ENCODE assay signal across 23 cellular contexts in the genomic region with DNA sequence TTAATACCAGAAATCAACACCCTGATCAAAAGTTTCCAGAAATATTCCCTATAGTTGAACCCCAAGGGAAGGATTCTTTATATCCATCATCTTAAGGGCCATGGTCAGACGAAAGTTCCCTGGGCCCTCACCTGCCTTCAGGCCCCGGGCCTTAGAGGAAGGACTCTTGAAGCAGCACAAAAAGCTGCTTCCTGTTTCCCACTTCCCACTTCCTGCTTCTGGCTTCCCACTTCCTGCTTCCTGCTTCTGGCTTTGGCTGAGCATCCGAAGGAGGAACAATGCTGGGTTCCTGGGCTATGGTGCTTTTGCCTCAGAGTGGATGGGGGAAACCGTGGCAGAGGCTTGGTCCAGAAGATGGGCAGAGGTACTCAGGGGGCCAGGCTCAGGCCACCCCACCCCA.
"Had no signal": no experiment of that assay in that cellular context is flagged by ENCODE, and none has a peak within 500 bp of the region (broad histone marks: within the 10 kb centered on the region; RNA-seq: fewer than 3 reads in every experiment).

No MANE protein-coding gene starts in this region.

- H3K36me3 ChIP-seq: neural progenitor cell, sigmoid colon, stomach, transverse colon, vagina had no signal

- H3K27ac ChIP-seq: foreskin keratinocyte, neural progenitor cell, sigmoid colon, stomach, transverse colon, vagina had no signal

- H3K4me1 ChIP-seq: foreskin keratinocyte, neural progenitor cell, transverse colon, vagina had no signal

- ATAC-seq: activated CD4-positive, alpha-beta T cell treated with anti-CD3 and anti-CD28 coated beads for 36 hours; activated T-cell treated with anti-CD3 and anti-CD28 coated beads, Interleukin-2, amount 50 U/mL, for 4 hours; foreskin keratinocyte; left colon; naive thymus-derived CD4-positive, alpha-beta T cell; stimulated activated memory B cell treated with anti-CD40 and anti-IgM and Interleukin-4, amounts not matched to agents 10 μg/mL and 1 μg/mL and 100 μg/mL, for 72 hours had no signal

- FAIRE-seq: astrocyte, keratinocyte had no signal

- H3K36me3 Mint-ChIP-seq: naive thymus-derived CD4-positive, alpha-beta T cell; neural progenitor cell; stimulated activated memory B cell treated with anti-CD40 and anti-IgM and Interleukin-4, amounts not matched to agents 10 μg/mL and 1 μg/mL and 100 μg/mL, for 72 hours had no signal

- H3K9me3 Mint-ChIP-seq: activated naive CD8-positive, alpha-beta T cell treated with anti-CD3 and anti-CD28 coated beads for 36 hours; activated T-cell treated with anti-CD3 and anti-CD28 coated beads, Interleukin-2, amount 50 U/mL, for 4 hours; neural progenitor cell; stimulated activated memory B cell treated with anti-CD40 and anti-IgM and Interleukin-4, amounts not matched to agents 10 μg/mL and 1 μg/mL and 100 μg/mL, for 72 hours had no signal

- H3K27me3 ChIP-seq: neural progenitor cell, sigmoid colon, stomach, transverse colon, vagina had no signal

- H3K27ac Mint-ChIP-seq: activated B cell treated with CpG ODN at 0.5 μM for 24 hours; activated CD4-positive, alpha-beta T cell treated with anti-CD3 and anti-CD28 coated beads for 36 hours; activated naive CD8-positive, alpha-beta T cell treated with anti-CD3 and anti-CD28 coated beads for 36 hours; naive thymus-derived CD4-positive, alpha-beta T cell; neural progenitor cell; stimulated activated memory B cell treated with anti-CD40 and anti-IgM and Interleukin-4, amounts not matched to agents 10 μg/mL and 1 μg/mL and 100 μg/mL, for 72 hours had no signal

- H3K4me3 ChIP-seq: neural progenitor cell, sigmoid colon, smooth muscle cell, stomach, transverse colon, vagina had no signal

- H2AFZ ChIP-seq: neural progenitor cell had no signal

- H3K4me3 Mint-ChIP-seq: activated B cell treated with CpG ODN at 0.5 μM for 24 hours; activated CD4-positive, alpha-beta T cell treated with anti-CD3 and anti-CD28 coated beads for 36 hours; activated naive CD8-positive, alpha-beta T cell treated with anti-CD3 and anti-CD28 coated beads for 36 hours; activated T-cell treated with anti-CD3 and anti-CD28 coated beads, Interleukin-2, amount 50 U/mL, for 4 hours; naive thymus-derived CD4-positive, alpha-beta T cell; neural progenitor cell; stimulated activated memory B cell treated with anti-CD40 and anti-IgM and Interleukin-4, amounts not matched to agents 10 μg/mL and 1 μg/mL and 100 μg/mL, for 72 hours had no signal

- H3K9me3 ChIP-seq: sigmoid colon, stomach, transverse colon, vagina had no signal

- H3K27me3 Mint-ChIP-seq: activated B cell treated with CpG ODN at 0.5 μM for 24 hours; activated CD4-positive, alpha-beta T cell treated with anti-CD3 and anti-CD28 coated beads for 36 hours; activated naive CD8-positive, alpha-beta T cell treated with anti-CD3 and anti-CD28 coated beads for 36 hours; stimulated activated memory B cell treated with anti-CD40 and anti-IgM and Interleukin-4, amounts not matched to agents 10 μg/mL and 1 μg/mL and 100 μg/mL, for 72 hours had no signal

- DNase-seq: activated B cell treated with CpG ODN at 0.5 μM for 24 hours; activated CD4-positive, alpha-beta T cell treated with anti-CD3 and anti-CD28 coated beads for 36 hours; activated CD4-positive, alpha-beta T cell treated with anti-CD3 and anti-CD28 coated beads, Interleukin-2, amount 50 U/mL, for 4 hours; activated CD8-positive, alpha-beta memory T cell treated with anti-CD3 and anti-CD28 coated beads, Interleukin-2, amount 50 U/mL, for 48 hours; activated naive CD4-positive, alpha-beta T cell treated with Interleukin-2 at 50 U/mL for 16 hours; activated naive CD8-positive, alpha-beta T cell treated with anti-CD3 and anti-CD28 coated beads for 36 hours; activated T-cell treated with anti-CD3 and anti-CD28 coated beads, Interleukin-2, amount 50 U/mL, for 4 hours; central memory CD4-positive, alpha-beta T cell; dermis blood vessel endothelial cell; effector CD8-positive, alpha-beta T cell; foreskin keratinocyte; left colon; naive thymus-derived CD4-positive, alpha-beta T cell; sigmoid colon; stimulated activated CD4-positive, alpha-beta T cell treated with anti-CD3 and anti-CD28 coated beads, Interleukin-15, amount 100 ng/mL, for 24 hours; stomach; transverse colon had no signal

- H3K4me1 Mint-ChIP-seq: activated B cell treated with CpG ODN at 0.5 μM for 24 hours; activated CD4-positive, alpha-beta T cell treated with anti-CD3 and anti-CD28 coated beads for 36 hours; activated naive CD8-positive, alpha-beta T cell treated with anti-CD3 and anti-CD28 coated beads for 36 hours had no signal

- H3K9ac ChIP-seq: neural progenitor cell had no signal

- H3K4me2 ChIP-seq: neural progenitor cell, smooth muscle cell had no signal
